Comparison of ENCODE assay signal across 8 cellular contexts in genomic region chr13:31201341-31202024, GRCh38. TPM values are rescaled to one million over a fixed set of nuclear protein-coding genes. Genes with fewer than 3 reads are reported as not detected.
DNase-seq lines count a peak whose midpoint lies in the region; FAIRE-seq and TF ChIP-seq lines count a peak whose summit lies in the region.

No MANE protein-coding gene starts in this region.

- H3K27me3 ChIP-seq in keratinocyte (ENCODE audit: control insufficient read depth, extremely low read depth, insufficient read depth, low read length) (no peaks in the 10 kb centered on the region), thyroid gland (no peaks in the 10 kb centered on the region)

- no peaks in the 10 kb centered on the region for H3K79me2 ChIP-seq in keratinocyte (ENCODE audit: control insufficient read depth, insufficient read depth, low read length)

- H3K4me1 ChIP-seq in keratinocyte (ENCODE audit: control insufficient read depth, extremely low read depth, insufficient read depth, low read length) (peaks cover 24% of the 10 kb centered on the region), thyroid gland (peaks cover 13 to 24% of the 10 kb centered on the region in 2 donors)

- H4K20me1 ChIP-seq in keratinocyte (ENCODE audit: control insufficient read depth, extremely low read depth, insufficient read depth, low read length) = no peaks in the 10 kb centered on the region

- H3K27me3 Mint-ChIP-seq in activated T-cell treated with anti-CD3 and anti-CD28 coated beads, Interleukin-2, amount 50 U/mL, for 24 hours = no peaks in the 10 kb centered on the region
- no peaks in the 10 kb centered on the region for H3K27me3 Mint-ChIP-seq in activated naive CD8-positive, alpha-beta T cell treated with anti-CD3 and anti-CD28 coated beads for 36 hours

- no peaks in the 10 kb centered on the region for H3K9me1 ChIP-seq in keratinocyte (ENCODE audit: control insufficient read depth, extremely low read depth, insufficient read depth, low read length)

- no peak for TF ChIP-seq POLR2A in thyroid gland (IDR thresholded peaks at IDR 0.05)

- dilution Hi-C loops in keratinocyte (cut with MboI; ENCODE audit: extremely low pct_ligation_motif_present, low sequenced_read_pairs) = no loop called here

- peak overlapping the region; percentile 77 for H3K4me3 Mint-ChIP-seq in activated T-cell treated with anti-CD3 and anti-CD28 coated beads, Interleukin-2, amount 50 U/mL, for 24 hours
- H3K4me3 Mint-ChIP-seq in activated naive CD8-positive, alpha-beta T cell treated with anti-CD3 and anti-CD28 coated beads for 36 hours = peak overlapping the region; percentile 74

- no peak overlapping the region for H3K27ac ChIP-seq in keratinocyte (ENCODE audit: control insufficient read depth, insufficient read depth, low read length)
- peak overlapping the region; percentile 96 to 98 (median 98) for H3K27ac ChIP-seq in thyroid gland

- FAIRE-seq in keratinocyte (lab: Jason Lieb, UNC) = no peak

- no peaks in the 10 kb centered on the region for H3K36me3 ChIP-seq in keratinocyte (ENCODE audit: control insufficient read depth in 2 of 2, extremely low read depth in 1 of 2, insufficient read depth in 2 of 2, low read length in 2 of 2)
- no peaks in the 10 kb centered on the region for H3K36me3 ChIP-seq in thyroid gland

- DNase-seq in activated T-cell treated with anti-CD3 and anti-CD28 coated beads, Interleukin-2, amount 50 U/mL, for 24 hours = no peak
- DNase-seq in activated T-cell treated with anti-CD3 and anti-CD28 coated beads for 4 hours (no peak), keratinocyte (ENCODE audit: low read depth, low spot score) (no peak), thyroid gland (peak; percentile 39 to 43), NCI-H128 (lab: John Stamatoyannopoulos, UW; ENCODE audit: unreplicated experiment) (no peak), GOT3 (lab: John Stamatoyannopoulos, UW) (no peak), mesenteric fat pad (ENCODE audit: low spot score) (no peak)
- no peak for DNase-seq in activated naive CD8-positive, alpha-beta T cell treated with anti-CD3 and anti-CD28 coated beads for 36 hours

- H3K9ac ChIP-seq in keratinocyte (ENCODE audit: control insufficient read depth, extremely low read depth, insufficient read depth, low read length) = peak overlapping the region; percentile 77

- H3K9me3 ChIP-seq in keratinocyte (ENCODE audit: control insufficient read depth, low read depth, low read length) (no peaks in the 10 kb centered on the region), thyroid gland (no peaks in the 10 kb centered on the region)

- H3K4me2 ChIP-seq in keratinocyte (ENCODE audit: control insufficient read depth, extremely low read depth, insufficient read depth, low read depth, low read length) = peak overlapping the region; percentile 89

- H3K4me1 Mint-ChIP-seq in activated T-cell treated with anti-CD3 and anti-CD28 coated beads, Interleukin-2, amount 50 U/mL, for 24 hours (ENCODE audit: low read depth) = peaks cover 45% of the 10 kb centered on the region
- peaks cover 28% of the 10 kb centered on the region for H3K4me1 Mint-ChIP-seq in activated naive CD8-positive, alpha-beta T cell treated with anti-CD3 and anti-CD28 coated beads for 36 hours

- peak overlapping the region; percentile 81 for H3K27ac Mint-ChIP-seq in activated T-cell treated with anti-CD3 and anti-CD28 coated beads, Interleukin-2, amount 50 U/mL, for 24 hours
- peak overlapping the region; percentile 48 for H3K27ac Mint-ChIP-seq in activated naive CD8-positive, alpha-beta T cell treated with anti-CD3 and anti-CD28 coated beads for 36 hours

- no peaks in the 10 kb centered on the region for H3K36me3 Mint-ChIP-seq in activated T-cell treated with anti-CD3 and anti-CD28 coated beads, Interleukin-2, amount 50 U/mL, for 24 hours (ENCODE audit: low read depth)
- H3K36me3 Mint-ChIP-seq in activated naive CD8-positive, alpha-beta T cell treated with anti-CD3 and anti-CD28 coated beads for 36 hours = no peaks in the 10 kb centered on the region

- intact Hi-C loops in thyroid gland (cut with DNase I) = no loop called here

- no peak overlapping the region for H2AFZ ChIP-seq in keratinocyte (ENCODE audit: control insufficient read depth, low read length)

- H3K9me3 Mint-ChIP-seq in activated T-cell treated with anti-CD3 and anti-CD28 coated beads, Interleukin-2, amount 50 U/mL, for 24 hours = no peaks in the 10 kb centered on the region
- no peaks in the 10 kb centered on the region for H3K9me3 Mint-ChIP-seq in activated naive CD8-positive, alpha-beta T cell treated with anti-CD3 and anti-CD28 coated beads for 36 hours

- TF ChIP-seq CTCF in keratinocyte (optimal IDR thresholded peaks at IDR 0.05 in 1 of 3, IDR thresholded peaks at IDR 0.05 in 1 of 3, conservative IDR thresholded peaks at IDR 0.05 in 1 of 3; ENCODE audit: extremely low read depth in 1 of 3, insufficient read depth in 2 of 3, low read length in 3 of 3) = no peak
- no peak for TF ChIP-seq CTCF in thyroid gland (IDR thresholded peaks at IDR 0.05)

- WGBS in thyroid gland, 2 donors = 49 to 55% methylated on average over 7 of the region's 7 CpGs

- H3K4me3 ChIP-seq in keratinocyte (ENCODE audit: control insufficient read depth in 2 of 3, extremely low read depth in 1 of 3, insufficient read depth in 2 of 3, low read depth in 1 of 3, low read length in 3 of 3) (peak overlapping the region in 2 of 3 experiments; percentile 68 to 72), thyroid gland (replicated peaks in 1 of 3) (peak overlapping the region; percentile 18 to 71 (median 60))

RNA-seq across cellular contexts. Expression of gene B3GLCT, which starts 1.7 kb away (rescaled TPM):
- total RNA-seq in activated naive CD8-positive, alpha-beta T cell treated with anti-CD3 and anti-CD28 coated beads for 36 hours = 1 to 10 TPM; 3.3 to 3.7 TPM
- polyA plus RNA-seq in keratinocyte = 2.6 to 4.4 TPM (median 3.4 TPM) in 3 replicates
- polyA plus RNA-seq in keratinocyte (2011; ENCODE audit: low read depth) = 1.1 TPM
- 1.2 and 2.4 TPM in 2 replicates for polyA plus RNA-seq in keratinocyte (2011; cell fraction: cytosol; rRNA removed)
- polyA plus RNA-seq in keratinocyte (2011; cell fraction: nucleus; rRNA removed) = 3.5 and 4.5 TPM in 2 replicates
- polyA plus RNA-seq in keratinocyte (2012; ENCODE audit: low replicate concordance) = 3.0 and 4.4 TPM in 2 replicates
- polyA minus RNA-seq in keratinocyte = 3.4 to 4.9 TPM (median 3.6 TPM) in 3 replicates
- polyA minus RNA-seq in keratinocyte (2011; cell fraction: cytosol; rRNA and poly(A)+ RNA removed) = 2.9 TPM
- 3.7 and 6.5 TPM in 2 replicates for polyA minus RNA-seq in keratinocyte (2011; cell fraction: nucleus; rRNA and poly(A)+ RNA removed)
- total RNA-seq in thyroid gland (10 to 100 TPM; 10.8 to 14.0 (median 11.8) TPM), mesenteric fat pad (4.7 TPM)

RNA-seq across cellular contexts. Expression of gene HSPH1, which starts 39.8 kb away (rescaled TPM):
- total RNA-seq in activated naive CD8-positive, alpha-beta T cell treated with anti-CD3 and anti-CD28 coated beads for 36 hours = 100 to 1,000 TPM; 267 TPM
- polyA plus RNA-seq in keratinocyte = 54.3 to 111 TPM (median 73.5 TPM) in 3 replicates
- polyA plus RNA-seq in keratinocyte (2011; ENCODE audit: low read depth) = 839 TPM
- polyA plus RNA-seq in keratinocyte (2011; cell fraction: cytosol; rRNA removed) = 51.0 and 97.3 TPM in 2 replicates
- 87.1 and 138 TPM in 2 replicates for polyA plus RNA-seq in keratinocyte (2011; cell fraction: nucleus; rRNA removed)
- polyA plus RNA-seq in keratinocyte (2012; ENCODE audit: low replicate concordance) = 114 and 211 TPM in 2 replicates
- polyA minus RNA-seq in keratinocyte = 10.4 to 54.5 TPM (median 18.7 TPM) in 3 replicates
- 44.5 TPM for polyA minus RNA-seq in keratinocyte (2011; cell fraction: cytosol; rRNA and poly(A)+ RNA removed)
- 44.9 and 83.2 TPM in 2 replicates for polyA minus RNA-seq in keratinocyte (2011; cell fraction: nucleus; rRNA and poly(A)+ RNA removed)
- 10 to 100 TPM; 38.3 to 56.3 (median 48.7) TPM for total RNA-seq in thyroid gland
- total RNA-seq in mesenteric fat pad = 59.6 TPM

Comparison
In these comparisons a context has a peak if more than half of its experiments do, and no peak if none do; other contexts are left out.
1. DNase-seq: peak in thyroid gland (2 of 2); none in activated T-cell treated with anti-CD3 and anti-CD28 coated beads, Interleukin-2, amount 50 U/mL, for 24 hours (single experiment), activated T-cell treated with anti-CD3 and anti-CD28 coated beads for 4 hours (single experiment), activated naive CD8-positive, alpha-beta T cell treated with anti-CD3 and anti-CD28 coated beads for 36 hours (single experiment), keratinocyte (single experiment), NCI-H128 (single experiment), GOT3 (single experiment) and mesenteric fat pad (single experiment).